In genomic region chr6:2714359-2714895, GRCh38 we compare ENCODE assay signal across 13 cellular contexts. TPM values are rescaled to one million over a fixed set of nuclear protein-coding genes. Genes with fewer than 3 reads are reported as not detected.
DNase-seq lines count a peak whose midpoint lies in the region; ATAC-seq and TF ChIP-seq lines count a peak whose summit lies in the region.
"Had no signal": no experiment of that assay in that cellular context is flagged by ENCODE, and none has a peak within 500 bp of the region (broad histone marks: within the 10 kb centered on the region; RNA-seq: fewer than 3 reads in every experiment).

No MANE protein-coding gene starts in this region.

- H3K9me3 Mint-ChIP-seq in activated CD4-positive, alpha-beta memory T cell treated with anti-CD3 and anti-CD28 coated beads, Interleukin-2, amount 10 ng/mL, durations not matched to agents 7 days and 5 days: peaks cover 3% of the 10 kb centered on the region

- DNase-seq in left cardiac atrium (peak; percentile 43), Right ventricle myocardium superior (no peak), T1000 (lab: John Stamatoyannopoulos, UW) (peak; percentile 61), fibroblast of the aortic adventitia (ENCODE audit: low read depth) (peak; percentile 91), HuH-7 (ENCODE audit: low spot score) (no peak)
- DNase-seq in activated CD4-positive, alpha-beta memory T cell treated with anti-CD3 and anti-CD28 coated beads, Interleukin-2, amount 10 ng/mL, durations not matched to agents 7 days and 5 days: no peak
- no peak for DNase-seq in stimulated activated CD4-positive, alpha-beta T cell treated with anti-CD3 and anti-CD28 coated beads, Interleukin-2, amount 100 ng/mL, for 48 hours
- DNase-seq: BE2C, NCI-H1930, nephron progenitor cell, testis had no signal

- H3K27me3 Mint-ChIP-seq in activated CD4-positive, alpha-beta memory T cell treated with anti-CD3 and anti-CD28 coated beads, Interleukin-2, amount 10 ng/mL, durations not matched to agents 7 days and 5 days: peaks cover 12% of the 10 kb centered on the region

- H3K36me3 Mint-ChIP-seq in activated CD4-positive, alpha-beta memory T cell treated with anti-CD3 and anti-CD28 coated beads, Interleukin-2, amount 10 ng/mL, durations not matched to agents 7 days and 5 days (ENCODE audit: low read depth): no peaks in the 10 kb centered on the region

- TF ChIP-seq CTCF in fibroblast of the aortic adventitia (IDR thresholded peaks at IDR 0.05; ENCODE audit: insufficient read depth, low read length): no peak

- H3K4me3 Mint-ChIP-seq in activated CD4-positive, alpha-beta memory T cell treated with anti-CD3 and anti-CD28 coated beads, Interleukin-2, amount 10 ng/mL, durations not matched to agents 7 days and 5 days: no peak overlapping the region
- H3K4me3 Mint-ChIP-seq: nephron progenitor cell had no signal

- no peaks in the 10 kb centered on the region for H3K36me3 ChIP-seq in stomach smooth muscle (ENCODE audit: control insufficient read depth in 2 of 2, insufficient read depth in 2 of 2, low read length in 2 of 2)
- H3K36me3 ChIP-seq: BE2C had no signal

- H3K4me3 ChIP-seq in fibroblast of the aortic adventitia (ENCODE audit: low read depth, low read length) (no peak overlapping the region), stomach smooth muscle (ENCODE audit: low read length in 2 of 2) (peak overlapping the region in 1 of 2 donors; percentile 40)
- H3K4me3 ChIP-seq: testis had no signal

- H3K27ac Mint-ChIP-seq in activated CD4-positive, alpha-beta memory T cell treated with anti-CD3 and anti-CD28 coated beads, Interleukin-2, amount 10 ng/mL, durations not matched to agents 7 days and 5 days: no peak overlapping the region
- H3K27ac Mint-ChIP-seq: nephron progenitor cell had no signal

- H3K4me1 ChIP-seq in stomach smooth muscle (ENCODE audit: control insufficient read depth, insufficient read depth, low read length): peaks cover 18% of the 10 kb centered on the region
- H3K4me1 ChIP-seq: BE2C, testis had no signal

- ATAC-seq in left cardiac atrium (peak; percentile 44 to 87), Right ventricle myocardium superior (ENCODE audit: poor library complexity) (no peak)
- ATAC-seq: Panc1 had no signal

- H3K9ac ChIP-seq in stomach smooth muscle (ENCODE audit: low read length in 2 of 2): no peak overlapping the region

- H3K4me1 Mint-ChIP-seq in activated CD4-positive, alpha-beta memory T cell treated with anti-CD3 and anti-CD28 coated beads, Interleukin-2, amount 10 ng/mL, durations not matched to agents 7 days and 5 days: no peaks in the 10 kb centered on the region
- H3K4me1 Mint-ChIP-seq: nephron progenitor cell had no signal

- H3K27ac ChIP-seq in stomach smooth muscle (ENCODE audit: low read length): peak overlapping the region; percentile 60
- H3K27ac ChIP-seq: testis had no signal

- H3K9me3 ChIP-seq in stomach smooth muscle (ENCODE audit: control insufficient read depth in 2 of 2, low read length in 2 of 2): peaks cover 7 to 8% of the 10 kb centered on the region in 2 donors
- H3K9me3 ChIP-seq: testis had no signal

- no peaks in the 10 kb centered on the region for H3K27me3 ChIP-seq in stomach smooth muscle (ENCODE audit: control insufficient read depth in 1 of 2, insufficient read depth in 2 of 2, low read length in 2 of 2)
- H3K27me3 ChIP-seq: testis had no signal

- CTCF ChIA-PET in activated CD4-positive, alpha-beta memory T cell treated with anti-CD3 and anti-CD28 coated beads, Interleukin-2, amount 10 ng/mL, durations not matched to agents 7 days and 5 days (lab: Charles Lee): no interaction called here

- POLR2A ChIA-PET in activated CD4-positive, alpha-beta memory T cell treated with anti-CD3 and anti-CD28 coated beads, Interleukin-2, amount 10 ng/mL, durations not matched to agents 7 days and 5 days (lab: Charles Lee): no interaction called here

- intact Hi-C loops in left cardiac atrium (cut with DNase I) (no loop called here), Right ventricle myocardium superior (cut with DNase I) (no loop called here)

RNA-seq across cellular contexts. Expression of gene MYLK4, which starts 36.3 kb away (rescaled TPM):
- 1 to 10 TPM; 1.6 to 2.6 TPM for total RNA-seq in left cardiac atrium
- 1.4 TPM for total RNA-seq in Right ventricle myocardium superior
- 0.72 and 0.98 TPM in 2 replicates for total RNA-seq in fibroblast of the aortic adventitia (ENCODE audit: low replicate concordance)
- under 1 TPM; 0.15 to 0.28 TPM for total RNA-seq in activated CD4-positive, alpha-beta memory T cell treated with anti-CD3 and anti-CD28 coated beads, Interleukin-2, amount 10 ng/mL, durations not matched to agents 7 days and 5 days

RNA-seq across cellular contexts. Expression of gene WRNIP1, which starts 50.8 kb away (rescaled TPM):
- total RNA-seq in left cardiac atrium (10 to 100 TPM; 34.8 to 36.9 TPM), Right ventricle myocardium superior (39.8 TPM), fibroblast of the aortic adventitia (ENCODE audit: low replicate concordance) (25.8 and 29.4 TPM in 2 replicates)
- total RNA-seq in activated CD4-positive, alpha-beta memory T cell treated with anti-CD3 and anti-CD28 coated beads, Interleukin-2, amount 10 ng/mL, durations not matched to agents 7 days and 5 days: 10 to 100 TPM; 39.6 to 42.1 TPM

Comparison
In these comparisons a context has a peak if more than half of its experiments do, and no peak if none do; other contexts are left out.
1. DNase-seq: peak in left cardiac atrium (single experiment), T1000 (single experiment) and fibroblast of the aortic adventitia (single experiment); none in Right ventricle myocardium superior (single experiment), HuH-7 (single experiment), activated CD4-positive, alpha-beta memory T cell treated with anti-CD3 and anti-CD28 coated beads, Interleukin-2, amount 10 ng/mL, durations not matched to agents 7 days and 5 days (single experiment) and stimulated activated CD4-positive, alpha-beta T cell treated with anti-CD3 and anti-CD28 coated beads, Interleukin-2, amount 100 ng/mL, for 48 hours (0 of 2).